Comparison of ENCODE assay signal across 8 cellular contexts in the genomic region with DNA sequence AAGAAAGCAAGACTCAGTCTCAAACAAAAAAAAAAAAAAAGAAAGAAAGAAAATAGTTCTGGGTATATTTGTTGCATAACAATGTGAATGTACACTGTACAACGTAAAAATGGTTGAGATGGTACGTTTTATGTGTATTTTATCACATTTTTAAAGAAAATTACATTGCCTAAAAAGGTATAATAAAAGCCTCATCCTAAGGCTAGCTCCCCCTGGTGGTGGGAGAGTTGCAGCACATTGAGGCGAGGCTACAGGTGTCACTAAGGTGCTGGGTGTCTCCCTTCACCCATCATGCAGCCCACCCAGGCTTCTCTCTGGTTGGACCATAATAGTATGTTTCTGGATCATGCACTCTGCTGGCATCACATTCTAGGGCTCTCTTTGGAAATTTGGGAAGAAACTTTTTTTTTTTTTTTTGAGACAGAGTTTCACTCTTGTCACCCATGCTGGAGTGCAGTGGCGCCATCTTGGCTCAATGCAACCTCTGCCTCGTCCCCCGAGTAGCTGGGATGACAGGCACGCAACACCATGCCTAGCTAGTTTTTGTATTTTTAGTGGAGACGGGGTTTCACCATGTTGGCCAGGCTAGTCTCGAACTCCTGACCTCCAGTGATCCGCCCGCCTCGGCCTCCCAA. TPM values are rescaled to one million over a fixed set of nuclear protein-coding genes. Genes with fewer than 3 reads are reported as not detected.
DNase-seq lines count a peak whose midpoint lies in the region; ATAC-seq, FAIRE-seq and TF ChIP-seq lines count a peak whose summit lies in the region.

No MANE protein-coding gene starts in this region.

- no TSS peak for BruUV-seq in Calu3 (replicated peaks; lab: Mats Ljungman, UMichigan)

- CTCF ChIA-PET in Calu3 (lab: Charles Lee) = interaction anchor here (0.6 to 1.8 kb wide), 12 partner anchors 11 to 1921 kb away, joined by 3 to 11 read pairs (median 5); a partner anchor contains a TSS

- no peak overlapping the region for H3K9ac ChIP-seq in astrocyte (ENCODE audit: low read length)

- ATAC-seq in GM21423 (IDR thresholded peaks at IDR 0.05; ENCODE audit: unreplicated experiment) = no peak
- ATAC-seq in GM21737 (IDR thresholded peaks at IDR 0.05; ENCODE audit: unreplicated experiment) = no peak

- H3K9me3 Mint-ChIP-seq in Calu3 (ENCODE audit: low read depth, unreplicated experiment) (no peaks in the 10 kb centered on the region), astrocyte (ENCODE audit: unreplicated experiment) (no peaks in the 10 kb centered on the region)

- no peaks in the 10 kb centered on the region for H3K4me1 Mint-ChIP-seq in Calu3 (ENCODE audit: low read depth, unreplicated experiment)
- peaks cover 2% of the 10 kb centered on the region for H3K4me1 Mint-ChIP-seq in astrocyte (ENCODE audit: low read depth, unreplicated experiment)

- intact Hi-C loops in Calu3 (cut with micrococcal nuclease; ENCODE audit: unreplicated experiment) = loop anchor here (1.0 kb wide), 1 partner anchor 219 kb away; no protein-coding TSS in a partner anchor

- no peak overlapping the region for H2AFZ ChIP-seq in astrocyte (ENCODE audit: low read depth, low read length)

- no peak overlapping the region for H3K27ac Mint-ChIP-seq in Calu3 (ENCODE audit: unreplicated experiment)
- H3K27ac Mint-ChIP-seq in astrocyte (ENCODE audit: unreplicated experiment) = no peak overlapping the region

- H3K4me3 Mint-ChIP-seq in Calu3 (ENCODE audit: low read depth, unreplicated experiment) (no peak overlapping the region), astrocyte (ENCODE audit: unreplicated experiment) (no peak overlapping the region)

- no peaks in the 10 kb centered on the region for H3K36me3 Mint-ChIP-seq in Calu3 (ENCODE audit: insufficient read depth, unreplicated experiment)
- H3K36me3 Mint-ChIP-seq in astrocyte (ENCODE audit: low read depth, unreplicated experiment) = no peaks in the 10 kb centered on the region

- DNase-seq in Calu3 = peak; percentile 88
- DNase-seq in HT1080 (ENCODE audit: low read depth) = peak; percentile 31
- peak; percentile 45 to 81 (median 69) for DNase-seq in T-helper 2 cell
- DNase-seq in astrocyte (ENCODE audit: low read depth) = peak; percentile 23
- peak; percentile 58 for DNase-seq in islet precursor cell
- peak; percentile 78 for DNase-seq in stimulated activated CD4-positive, alpha-beta T cell treated with anti-CD3 and anti-CD28 coated beads, Interleukin-4, amount 100 ng/mL, for 1 hour

- no peak overlapping the region for H3K4me2 ChIP-seq in astrocyte (ENCODE audit: low read length)

- peaks cover 7% of the 10 kb centered on the region for H3K27me3 ChIP-seq in astrocyte (ENCODE audit: insufficient read depth, low read length)

- no peak overlapping the region for H3K4me3 ChIP-seq in astrocyte (ENCODE audit: insufficient read depth, low read depth, low read length)

- no peak for FAIRE-seq in astrocyte (lab: Jason Lieb, UNC)

- no peaks in the 10 kb centered on the region for H3K9me3 ChIP-seq in astrocyte (ENCODE audit: insufficient read depth, low read depth, low read length)

- H3K4me1 ChIP-seq in astrocyte (ENCODE audit: insufficient read depth, low read length) = no peaks in the 10 kb centered on the region

- no peaks in the 10 kb centered on the region for H4K20me1 ChIP-seq in astrocyte (ENCODE audit: insufficient read depth, low read length)

- H3K27ac ChIP-seq in astrocyte (ENCODE audit: low read depth, low read length) = no peak overlapping the region

- H3K79me2 ChIP-seq in astrocyte (ENCODE audit: insufficient read depth, low read length) = no peaks in the 10 kb centered on the region

- H3K27me3 Mint-ChIP-seq in Calu3 (ENCODE audit: unreplicated experiment) = no peaks in the 10 kb centered on the region
- peaks cover 2% of the 10 kb centered on the region for H3K27me3 Mint-ChIP-seq in astrocyte (ENCODE audit: low read depth, unreplicated experiment)

- no peaks in the 10 kb centered on the region for H3K36me3 ChIP-seq in astrocyte (ENCODE audit: insufficient read depth, low read length)

- TF ChIP-seq CTCF in Calu3 (IDR thresholded peaks at IDR 0.05; ENCODE audit: unreplicated experiment) (peak; percentile 82), astrocyte (IDR thresholded peaks at IDR 0.05; ENCODE audit: insufficient read depth, low read depth, low read length) (peak; percentile 87)

RNA-seq across cellular contexts. Expression of a gene that starts 12.4 kb away (rescaled TPM):
- total RNA-seq in Calu3 (2022) (404 and 407 TPM in 2 replicates), astrocyte (233 and 247 TPM in 2 replicates)
- 198 and 272 TPM in 2 replicates for total RNA-seq in HT1080 (2014; rRNA removed; shearing (Covaris generic))
- 297 and 309 TPM in 2 replicates for polyA plus RNA-seq in HT1080 (2015; cell fraction: cytosol; rRNA removed)
- 183 and 223 TPM in 2 replicates for polyA plus RNA-seq in HT1080 (2015; cell fraction: nucleus; rRNA removed)

Comparison
In these comparisons a context has a peak if more than half of its experiments do, and no peak if none do; other contexts are left out.
1. DNase-seq: peak in every context shown above with its lines; median percentile 88 in Calu3; 78 in stimulated activated CD4-positive, alpha-beta T cell treated with anti-CD3 and anti-CD28 coated beads, Interleukin-4, amount 100 ng/mL, for 1 hour; 69 in T-helper 2 cell; 58 in islet precursor cell; 31 in HT1080; 23 in astrocyte.